In the genomic region with DNA sequence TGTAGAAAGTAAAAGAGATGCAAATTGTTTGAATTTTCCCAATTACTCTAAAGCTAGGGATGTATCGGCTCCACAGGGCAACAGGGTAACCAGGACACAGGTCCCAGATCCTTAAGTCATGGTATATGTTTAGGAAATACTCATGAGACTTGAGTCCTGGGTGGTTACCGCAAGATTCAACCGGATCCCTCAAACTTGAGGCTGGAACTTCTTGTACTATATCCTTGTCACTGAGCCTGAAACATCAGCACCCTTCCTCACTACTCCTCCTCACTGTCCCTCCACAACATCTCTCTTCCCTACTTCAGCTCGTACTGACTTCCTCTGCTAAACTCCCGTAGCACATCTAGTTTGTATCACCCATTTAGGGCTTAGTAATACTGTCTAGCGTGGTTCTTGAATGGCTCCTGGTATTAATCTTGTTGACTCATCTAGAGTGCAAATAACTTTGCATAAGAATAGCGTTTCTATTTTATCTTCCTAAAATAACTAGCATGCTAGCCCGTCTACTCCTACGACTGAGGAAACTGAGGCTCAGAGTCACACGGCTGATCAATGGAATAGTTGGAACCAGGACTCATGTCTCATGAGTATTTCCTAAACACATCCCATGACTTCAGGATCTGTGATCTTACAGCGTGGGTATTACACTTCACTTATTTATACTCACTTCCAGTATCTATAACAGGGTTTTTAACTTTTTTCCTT, we compare ENCODE assay signal across 24 cellular contexts.
"Had no signal": no experiment of that assay in that cellular context is flagged by ENCODE, and none has a peak within 500 bp of the region (broad histone marks: within the 10 kb centered on the region; RNA-seq: fewer than 3 reads in every experiment).

No MANE protein-coding gene starts in this region.

- H3K4me2 ChIP-seq: smooth muscle cell had no signal

- H3K4me1 ChIP-seq: pancreas, uterus had no signal

- H3K4me1 Mint-ChIP-seq: natural killer cell; stimulated activated naive B cell treated with anti-CD40 and anti-IgM and Interleukin-4, amounts not matched to agents 10 μg/mL and 1 μg/mL and 100 μg/mL, for 72 hours had no signal

- H3K27ac ChIP-seq: brain microvascular endothelial cell, foreskin keratinocyte, left lung, neutrophil, pancreas, transverse colon, uterus, WERI-Rb-1 had no signal

- H3K9me3 Mint-ChIP-seq: activated naive CD4-positive, alpha-beta T cell treated with anti-CD3 and anti-CD28 coated beads, Interleukin-2, amount 50 U/mL, for 24 hours; stimulated activated naive B cell treated with anti-CD40 and anti-IgM and Interleukin-4, amounts not matched to agents 10 μg/mL and 1 μg/mL and 100 μg/mL, for 72 hours had no signal

- ATAC-seq: foreskin keratinocyte; left lung; natural killer cell; pancreas; sciatic nerve; stimulated activated naive B cell treated with anti-CD40 and anti-IgM and Interleukin-4, amounts not matched to agents 10 μg/mL and 1 μg/mL and 100 μg/mL, for 72 hours had no signal

- H3K9me3 ChIP-seq: left lung, neutrophil, pancreas, transverse colon, uterus had no signal

- H3K4me3 Mint-ChIP-seq: activated naive CD4-positive, alpha-beta T cell treated with anti-CD3 and anti-CD28 coated beads, Interleukin-2, amount 50 U/mL, for 24 hours; natural killer cell; stimulated activated naive B cell treated with anti-CD40 and anti-IgM and Interleukin-4, amounts not matched to agents 10 μg/mL and 1 μg/mL and 100 μg/mL, for 72 hours had no signal

- H3K36me3 ChIP-seq: brain microvascular endothelial cell, left lung, neutrophil, pancreas, transverse colon, uterus, WERI-Rb-1 had no signal

- H3K27ac Mint-ChIP-seq: activated naive CD4-positive, alpha-beta T cell treated with anti-CD3 and anti-CD28 coated beads, Interleukin-2, amount 50 U/mL, for 24 hours; natural killer cell; stimulated activated naive B cell treated with anti-CD40 and anti-IgM and Interleukin-4, amounts not matched to agents 10 μg/mL and 1 μg/mL and 100 μg/mL, for 72 hours had no signal

- H3K4me3 ChIP-seq: left lung, pancreas, smooth muscle cell, transverse colon, uterus had no signal

- H3K27me3 ChIP-seq: brain microvascular endothelial cell, foreskin keratinocyte, left lung, neutrophil, pancreas, transverse colon, uterus had no signal

- DNase-seq: activated CD4-positive, alpha-beta T cell treated with anti-CD3 and anti-CD28 coated beads for 1 hour; activated gamma-delta T cell treated with Interleukin-2 at 50 U/mL for 16 hours; activated T-cell treated with anti-CD3 and anti-CD28 coated beads, Interleukin-2, amount 50 U/mL, for 1 hour; aorta; brain microvascular endothelial cell; central memory CD4-positive, alpha-beta T cell; foreskin keratinocyte; kidney glomerular epithelial cell; left lung; mammary epithelial cell; midbrain; natural killer cell; pancreas; stimulated activated CD4-positive, alpha-beta T cell treated with anti-CD3 and anti-CD28 coated beads, Interleukin-2, amount 100 ng/mL, for 48 hours; stimulated activated CD8-positive, alpha-beta memory T cell treated with anti-CD3 and anti-CD28 coated beads, Interleukin-4, amount 100 ng/mL, for 48 hours; stimulated activated naive B cell treated with anti-CD40 and anti-IgM and Interleukin-4, amounts not matched to agents 10 μg/mL and 1 μg/mL and 100 μg/mL, for 72 hours; T-helper 1 cell; transverse colon; uterus; WERI-Rb-1 had no signal

- H3K36me3 Mint-ChIP-seq: activated naive CD4-positive, alpha-beta T cell treated with anti-CD3 and anti-CD28 coated beads, Interleukin-2, amount 50 U/mL, for 24 hours; natural killer cell; stimulated activated naive B cell treated with anti-CD40 and anti-IgM and Interleukin-4, amounts not matched to agents 10 μg/mL and 1 μg/mL and 100 μg/mL, for 72 hours had no signal
